8 cellular contexts compared by ENCODE assay signal in genomic region chr20:60138263-60139127, GRCh38.
DNase-seq lines count a peak whose midpoint lies in the region; ATAC-seq and TF ChIP-seq lines count a peak whose summit lies in the region.

No MANE protein-coding gene starts in this region.

- ATAC-seq in HG03457 (IDR thresholded peaks at IDR 0.05; ENCODE audit: unreplicated experiment) (no peak), HG03280 (IDR thresholded peaks at IDR 0.05; ENCODE audit: unreplicated experiment) (no peak)

- DNase-seq in Calu3 (peak; percentile 75), NCI-H2029 (lab: John Stamatoyannopoulos, UW) (peak; percentile 76), iris pigment epithelial cell (ENCODE audit: low read depth) (peak; percentile 15), COR-L47 (lab: John Stamatoyannopoulos, UW) (no peak)
- DNase-seq in activated T-helper 2 cell treated with anti-CD3 and anti-CD28 coated beads, Interferon-gamma antibody, Interleukin-2, Interleukin-4, amounts not matched to agents 10 μg/mL and 5 μg/mL and 100 μg/mL, durations not matched to agents 14 hours and 24 hours and 36 hours (ENCODE audit: low spot score): peak; percentile 12
- peak in 2 of 3 experiments; percentile 7 to 18 for DNase-seq in stimulated activated CD4-positive, alpha-beta T cell treated with anti-CD3 and anti-CD28 coated beads, TNF-alpha, amount 100 ng/mL, for 4 hours (ENCODE audit: low read depth in 3 of 3)

- CTCF ChIA-PET in Calu3 (lab: Charles Lee): interaction anchor here (0.6 to 0.9 kb wide), 4 partner anchors 29 to 90 kb away, joined by 3 to 4 read pairs (median 3); no protein-coding TSS in a partner anchor

- H3K4me1 Mint-ChIP-seq in Calu3 (ENCODE audit: low read depth, unreplicated experiment): no peaks in the 10 kb centered on the region
- peaks cover 3% of the 10 kb centered on the region for H3K4me1 Mint-ChIP-seq in activated T-helper 2 cell treated with anti-CD3 and anti-CD28 coated beads, Interferon-gamma antibody, Interleukin-2, Interleukin-4, amounts not matched to agents 10 μg/mL and 5 μg/mL and 100 μg/mL, durations not matched to agents 14 hours and 24 hours and 36 hours (ENCODE audit: low read depth)

- intact Hi-C loops in Calu3 (cut with micrococcal nuclease; ENCODE audit: unreplicated experiment): loop anchor here (10.0 kb wide), 2 partner anchors 126 to 226 kb away; no protein-coding TSS in a partner anchor
- intact Hi-C loops in activated T-helper 2 cell treated with anti-CD3 and anti-CD28 coated beads, Interferon-gamma antibody, Interleukin-2, Interleukin-4, amounts not matched to agents 10 μg/mL and 5 μg/mL and 100 μg/mL, durations not matched to agents 14 hours and 24 hours and 36 hours (cut with micrococcal nuclease): no loop called here

- peaks cover 13% of the 10 kb centered on the region for H3K27me3 Mint-ChIP-seq in Calu3 (ENCODE audit: unreplicated experiment)
- H3K27me3 Mint-ChIP-seq in activated T-helper 2 cell treated with anti-CD3 and anti-CD28 coated beads, Interferon-gamma antibody, Interleukin-2, Interleukin-4, amounts not matched to agents 10 μg/mL and 5 μg/mL and 100 μg/mL, durations not matched to agents 14 hours and 24 hours and 36 hours (ENCODE audit: low read depth): no peaks in the 10 kb centered on the region

- peak overlapping the region; percentile 79 for H3K4me3 Mint-ChIP-seq in Calu3 (ENCODE audit: low read depth, unreplicated experiment)
- H3K4me3 Mint-ChIP-seq in activated T-helper 2 cell treated with anti-CD3 and anti-CD28 coated beads, Interferon-gamma antibody, Interleukin-2, Interleukin-4, amounts not matched to agents 10 μg/mL and 5 μg/mL and 100 μg/mL, durations not matched to agents 14 hours and 24 hours and 36 hours (ENCODE audit: low read depth): peak overlapping the region; percentile 77

- peak overlapping the region; percentile 48 for H3K27ac Mint-ChIP-seq in Calu3 (ENCODE audit: unreplicated experiment)
- no peak overlapping the region for H3K27ac Mint-ChIP-seq in activated T-helper 2 cell treated with anti-CD3 and anti-CD28 coated beads, Interferon-gamma antibody, Interleukin-2, Interleukin-4, amounts not matched to agents 10 μg/mL and 5 μg/mL and 100 μg/mL, durations not matched to agents 14 hours and 24 hours and 36 hours

- TF ChIP-seq CTCF in Calu3 (IDR thresholded peaks at IDR 0.05; ENCODE audit: unreplicated experiment): no peak

- no TSS peak for BruUV-seq in Calu3 (replicated peaks; lab: Mats Ljungman, UMichigan)

- peaks cover 17% of the 10 kb centered on the region for H3K36me3 Mint-ChIP-seq in Calu3 (ENCODE audit: insufficient read depth, unreplicated experiment)
- H3K36me3 Mint-ChIP-seq in activated T-helper 2 cell treated with anti-CD3 and anti-CD28 coated beads, Interferon-gamma antibody, Interleukin-2, Interleukin-4, amounts not matched to agents 10 μg/mL and 5 μg/mL and 100 μg/mL, durations not matched to agents 14 hours and 24 hours and 36 hours (ENCODE audit: low read depth): no peaks in the 10 kb centered on the region

- no peaks in the 10 kb centered on the region for H3K9me3 Mint-ChIP-seq in Calu3 (ENCODE audit: low read depth, unreplicated experiment)
- no peaks in the 10 kb centered on the region for H3K9me3 Mint-ChIP-seq in activated T-helper 2 cell treated with anti-CD3 and anti-CD28 coated beads, Interferon-gamma antibody, Interleukin-2, Interleukin-4, amounts not matched to agents 10 μg/mL and 5 μg/mL and 100 μg/mL, durations not matched to agents 14 hours and 24 hours and 36 hours
